Comparison of ENCODE assay signal across 10 cellular contexts in genomic region chr12:104582739-104583138, GRCh38.
DNase-seq lines count a peak whose midpoint lies in the region; ATAC-seq and TF ChIP-seq lines count a peak whose summit lies in the region.
"Had no signal": no experiment of that assay in that cellular context is flagged by ENCODE, and none has a peak within 500 bp of the region (broad histone marks: within the 10 kb centered on the region; RNA-seq: fewer than 3 reads in every experiment).

No MANE protein-coding gene starts in this region.

- peaks cover 83% of the 10 kb centered on the region for H3K4me1 Mint-ChIP-seq in activated T-helper 1 cell treated with anti-CD3 and anti-CD28 coated beads, Interleukin-12 subunit alpha, Interleukin-12 subunit beta, Interleukin-2, Interleukin-4 antibody, amounts not matched to agents 30 ng/mL and 10 ng/mL and 1 ng/mL, durations not matched to agents 14 hours and 24 hours and 36 hours (ENCODE audit: low read depth)

- no peaks in the 10 kb centered on the region for H3K36me3 ChIP-seq in adrenal gland (replicated peaks in 1 of 2)

- H3K27me3 ChIP-seq in adrenal gland = no peaks in the 10 kb centered on the region

- H3K27me3 Mint-ChIP-seq in activated T-helper 1 cell treated with anti-CD3 and anti-CD28 coated beads, Interleukin-12 subunit alpha, Interleukin-12 subunit beta, Interleukin-2, Interleukin-4 antibody, amounts not matched to agents 30 ng/mL and 10 ng/mL and 1 ng/mL, durations not matched to agents 14 hours and 24 hours and 36 hours (ENCODE audit: insufficient read depth) = no peaks in the 10 kb centered on the region

- no peaks in the 10 kb centered on the region for H3K9me3 Mint-ChIP-seq in activated T-helper 1 cell treated with anti-CD3 and anti-CD28 coated beads, Interleukin-12 subunit alpha, Interleukin-12 subunit beta, Interleukin-2, Interleukin-4 antibody, amounts not matched to agents 30 ng/mL and 10 ng/mL and 1 ng/mL, durations not matched to agents 14 hours and 24 hours and 36 hours

- no peak for TF ChIP-seq CTCF in adrenal gland (IDR thresholded peaks at IDR 0.05)

- TF ChIP-seq POLR2A in adrenal gland (IDR thresholded peaks at IDR 0.05) = no peak

- peaks cover 0 to 29% of the 10 kb centered on the region in 2 donors for H3K4me1 ChIP-seq in adrenal gland (replicated peaks in 1 of 2)

- no peak overlapping the region for H3K27ac Mint-ChIP-seq in activated T-helper 1 cell treated with anti-CD3 and anti-CD28 coated beads, Interleukin-12 subunit alpha, Interleukin-12 subunit beta, Interleukin-2, Interleukin-4 antibody, amounts not matched to agents 30 ng/mL and 10 ng/mL and 1 ng/mL, durations not matched to agents 14 hours and 24 hours and 36 hours

- ATAC-seq in GM18861 (IDR thresholded peaks at IDR 0.05; ENCODE audit: unreplicated experiment) (peak; percentile 74), GM21576 (IDR thresholded peaks at IDR 0.05; ENCODE audit: unreplicated experiment) (peak; percentile 75), HG03378 (IDR thresholded peaks at IDR 0.05; ENCODE audit: unreplicated experiment) (peak; percentile 75)

- H3K9me3 ChIP-seq in adrenal gland (replicated peaks in 1 of 3) = no peaks in the 10 kb centered on the region

- peak; percentile 12 for DNase-seq in mesenteric fat pad (ENCODE audit: low spot score)
- no peak for DNase-seq in adrenal gland
- no peak for DNase-seq in activated T-helper 1 cell treated with anti-CD3 and anti-CD28 coated beads, Interleukin-12 subunit alpha, Interleukin-12 subunit beta, Interleukin-2, Interleukin-4 antibody, amounts not matched to agents 30 ng/mL and 10 ng/mL and 1 ng/mL, durations not matched to agents 14 hours and 24 hours and 36 hours (ENCODE audit: low spot score)
- no peak for DNase-seq in NCI-H748 treated with DMSO at 0.1 percent for 48 hours (lab: John Stamatoyannopoulos, UW)
- DNase-seq in iPS-NIHi11 (ENCODE audit: low spot score) = no peak
- DNase-seq: effector CD8-positive, alpha-beta T cell; RPMI8226 had no signal

- peaks cover 6% of the 10 kb centered on the region for H3K36me3 Mint-ChIP-seq in activated T-helper 1 cell treated with anti-CD3 and anti-CD28 coated beads, Interleukin-12 subunit alpha, Interleukin-12 subunit beta, Interleukin-2, Interleukin-4 antibody, amounts not matched to agents 30 ng/mL and 10 ng/mL and 1 ng/mL, durations not matched to agents 14 hours and 24 hours and 36 hours (ENCODE audit: low read depth)

- H3K27ac ChIP-seq in adrenal gland = no peak overlapping the region

- intact Hi-C loops in adrenal gland (cut with DNase I) = no loop called here
- intact Hi-C loops in activated T-helper 1 cell treated with anti-CD3 and anti-CD28 coated beads, Interleukin-12 subunit alpha, Interleukin-12 subunit beta, Interleukin-2, Interleukin-4 antibody, amounts not matched to agents 30 ng/mL and 10 ng/mL and 1 ng/mL, durations not matched to agents 14 hours and 24 hours and 36 hours (cut with micrococcal nuclease) = loop anchor here (5.0 kb wide), 1 partner anchor 50 kb away; no protein-coding TSS in a partner anchor

- WGBS in adrenal gland, 4 donors = 92 to 95% (median 93%) methylated on average over 4 of the region's 4 CpGs

- no peak overlapping the region for H3K4me3 Mint-ChIP-seq in activated T-helper 1 cell treated with anti-CD3 and anti-CD28 coated beads, Interleukin-12 subunit alpha, Interleukin-12 subunit beta, Interleukin-2, Interleukin-4 antibody, amounts not matched to agents 30 ng/mL and 10 ng/mL and 1 ng/mL, durations not matched to agents 14 hours and 24 hours and 36 hours

- H3K4me3 ChIP-seq in adrenal gland = no peak overlapping the region
